ENCODE assay signal across 21 cellular contexts in genomic region chr20:7984192-7984591, GRCh38. TPM values are rescaled to one million over a fixed set of nuclear protein-coding genes. Genes with fewer than 3 reads are reported as not detected.
A peak's percentile ranks its signal among the peaks of the same experiment; 100 is the strongest.
DNase-seq lines count a peak whose midpoint lies in the region; ATAC-seq and TF ChIP-seq lines count a peak whose summit lies in the region.
"Had no signal": no experiment of that assay in that cellular context is flagged by ENCODE, and none has a peak within 500 bp of the region (broad histone marks: within the 10 kb centered on the region; RNA-seq: fewer than 3 reads in every experiment).

No MANE protein-coding gene starts in this region.

- H2AFZ ChIP-seq in GM23338 = no peak overlapping the region

- H3K9me2 ChIP-seq in GM23338 (ENCODE audit: insufficient read depth) = no peaks in the 10 kb centered on the region

- DNase-seq in GM23338 (ENCODE audit: low spot score) (peak; percentile 91), NT2/D1 (ENCODE audit: low read depth, low spot score) (peak; percentile 72), iPS DF 4.7 (ENCODE audit: extremely low read depth, low spot score) (peak; percentile 44), neural crest cell (ENCODE audit: low read depth, low spot score) (no peak), medulla oblongata (ENCODE audit: extremely low spot score) (no peak), NCI-H187 (lab: John Stamatoyannopoulos, UW) (no peak), C1 segment of cervical spinal cord (lab: John Stamatoyannopoulos, UW) (no peak)
- DNase-seq: DMS 273 treated with DMSO at 0.1 percent for 48 hours, DND-41, HCEC 1CT, MM.1S, NCI-H1092, NCI-H1436 treated with DMSO at 0.1 percent for 48 hours, NCI-H2081 treated with DMSO at 0.1 percent for 48 hours, NCI-H446 treated with DMSO at 0.1 percent for 48 hours, SIG-M5 had no signal

- ATAC-seq in GM23338 = peak; percentile 99
- ATAC-seq: SK-N-SH treated with all-trans-retinoic acid at 6 μM for 48 hours had no signal

- H3K4me2 ChIP-seq in GM23338 = 0 out of 2 replicates have a peak overlapping the region, but pooled peaks have one; percentile 7

- no peaks in the 10 kb centered on the region for H3K9me3 ChIP-seq in NT2/D1 (ENCODE audit: insufficient read depth, low read length)

- H3K36me3 ChIP-seq in GM23338 (ENCODE audit: insufficient read depth) (no peaks in the 10 kb centered on the region), NT2/D1 (ENCODE audit: insufficient read depth, insufficient read length, low read length) (peaks cover 9% of the 10 kb centered on the region)

- H3K4me1 Mint-ChIP-seq in GM23338 (peaks cover 23% of the 10 kb centered on the region), neural crest cell (peaks cover 14% of the 10 kb centered on the region)

- H3K27me3 ChIP-seq in GM23338 (ENCODE audit: insufficient read depth) (no peaks in the 10 kb centered on the region), NT2/D1 (ENCODE audit: insufficient read depth, insufficient read length) (no peaks in the 10 kb centered on the region)

- TF ChIP-seq CTCF in GM23338 (conservative IDR thresholded peaks at IDR 0.05; ENCODE audit: low read depth in 2 of 2) (peak in 1 of 2 experiments; percentile 32; a peak in 2 of 4 replicates), neural crest cell (conservative IDR thresholded peaks at IDR 0.05) (no peak)

- no peak overlapping the region for H3K27ac Mint-ChIP-seq in GM23338
- H3K27ac Mint-ChIP-seq in neural crest cell (ENCODE audit: unreplicated experiment) = peak overlapping the region; percentile 46

- H3K4me3 ChIP-seq in GM23338 = no peak overlapping the region
- H3K4me3 ChIP-seq in NT2/D1 (ENCODE audit: insufficient read length, low read depth) = no peak overlapping the region

- H3K79me2 ChIP-seq in GM23338 (replicated peaks; ENCODE audit: insufficient read depth) = no peaks in the 10 kb centered on the region

- H3K36me3 Mint-ChIP-seq in GM23338 (ENCODE audit: low read depth) (no peaks in the 10 kb centered on the region), neural crest cell (ENCODE audit: low read depth) (peaks cover 11% of the 10 kb centered on the region)

- H3F3A ChIP-seq in GM23338 (replicated peaks; ENCODE audit: low read depth) = no peaks in the 10 kb centered on the region

- peaks cover 6% of the 10 kb centered on the region; the same call in 1 of the 2 replicates for H3K4me1 ChIP-seq in GM23338 (ENCODE audit: insufficient read depth)
- no peaks in the 10 kb centered on the region for H3K4me1 ChIP-seq in NT2/D1 (ENCODE audit: insufficient read depth, insufficient read length)

- H3K9me3 Mint-ChIP-seq in GM23338 = no peaks in the 10 kb centered on the region
- H3K9me3 Mint-ChIP-seq in neural crest cell = no peaks in the 10 kb centered on the region

- H3K27me3 Mint-ChIP-seq in GM23338 (ENCODE audit: insufficient read depth, low read depth, poor library complexity) = no peaks in the 10 kb centered on the region
- no peaks in the 10 kb centered on the region for H3K27me3 Mint-ChIP-seq in neural crest cell (ENCODE audit: low read depth)

- no peaks in the 10 kb centered on the region for H4K20me1 ChIP-seq in GM23338 (replicated peaks; ENCODE audit: insufficient read depth)

- H3K27ac ChIP-seq in GM23338 (ENCODE audit: low read depth) = no peak overlapping the region
- H3K27ac ChIP-seq: C4-2B had no signal

- no peak overlapping the region for H3K9ac ChIP-seq in NT2/D1 (ENCODE audit: insufficient read length, low read depth)

- no peak overlapping the region for H3K4me3 Mint-ChIP-seq in GM23338
- H3K4me3 Mint-ChIP-seq in neural crest cell = no peak overlapping the region

TF ChIP-seq in GM23338, 12 proteins besides CTCF, POLR2A, EP300 and RAD21:
- TF ChIP-seq POLR2AphosphoS5 (IDR thresholded peaks at IDR 0.05; ENCODE audit: low read depth) (no peak), ZNF462 (CRISPR knock-in tag; IDR thresholded peaks at IDR 0.05) (peak; percentile 92), ZNF331 (CRISPR knock-in tag; IDR thresholded peaks at IDR 0.05; ENCODE audit: low read depth) (no peak)
TF ChIP-seq in GM23338: peak in this region for 1.

RNA-seq across cellular contexts. Expression of gene TMX4, which starts 35.4 kb away (rescaled TPM):
- total RNA-seq in GM23338 (2014; rRNA removed; shearing (Covaris generic)) = 5.0 and 7.5 TPM in 2 replicates
- 2.1 and 2.5 TPM in 2 replicates for polyA plus RNA-seq in GM23338 (2016; fragmentation: Nextera tagmentation; extraction: Ambion mirVana)
- total RNA-seq in neural crest cell = 18.0 and 22.7 TPM in 2 replicates

RNA-seq across cellular contexts. Expression of gene HAO1, which starts 43.9 kb away (rescaled TPM):
- total RNA-seq in GM23338 (2014; rRNA removed; shearing (Covaris generic)) = not detected in 2 replicates
- not detected in 2 replicates for polyA plus RNA-seq in GM23338 (2016; fragmentation: Nextera tagmentation; extraction: Ambion mirVana)
- total RNA-seq in neural crest cell = not detected in 2 replicates
- total RNA-seq: A673, LHCN-M2, RPMI7951 had no signal

Comparison
In these comparisons a context has a peak if more than half of its experiments do, and no peak if none do; other contexts are left out.
1. DNase-seq: peak in GM23338 (single experiment), NT2/D1 (single experiment) and iPS DF 4.7 (single experiment); none in neural crest cell (single experiment), medulla oblongata (single experiment), NCI-H187 (0 of 2) and C1 segment of cervical spinal cord (0 of 14).